In genomic region chr1:30777060-30777905, GRCh38 we compare ENCODE assay signal across 20 cellular contexts. TPM values are rescaled to one million over a fixed set of nuclear protein-coding genes. Genes with fewer than 3 reads are reported as not detected.
DNase-seq lines count a peak whose midpoint lies in the region; ATAC-seq, FAIRE-seq and TF ChIP-seq lines count a peak whose summit lies in the region.
"Had no signal": no experiment of that assay in that cellular context is flagged by ENCODE, and none has a peak within 500 bp of the region (broad histone marks: within the 10 kb centered on the region; RNA-seq: fewer than 3 reads in every experiment).

No MANE protein-coding gene starts in this region.

- H3K27me3 ChIP-seq in BLaER1 treated with 17β-estradiol and CSF1 and Interleukin-3, amounts not matched to agents 10 nM and 100 nM: no peaks in the 10 kb centered on the region
- H3K27me3 ChIP-seq in dorsolateral prefrontal cortex (no peaks in the 10 kb centered on the region), osteoblast (ENCODE audit: insufficient read depth, low read length) (peaks cover 3% of the 10 kb centered on the region)
- H3K27me3 ChIP-seq: SJCRH30 had no signal

- no peak overlapping the region for H3K9ac ChIP-seq in BLaER1 treated with 17β-estradiol and CSF1 and Interleukin-3, amounts not matched to agents 10 nM and 100 nM
- H3K9ac ChIP-seq: KMS-11 had no signal

- H3K79me2 ChIP-seq in osteoblast (ENCODE audit: insufficient read depth, low read length): no peaks in the 10 kb centered on the region

- H3K4me3 ChIP-seq in BLaER1 treated with 17β-estradiol and CSF1 and Interleukin-3, amounts not matched to agents 10 nM and 100 nM: no peak overlapping the region
- no peak overlapping the region for H3K4me3 ChIP-seq in dorsolateral prefrontal cortex
- no peak overlapping the region for H3K4me3 ChIP-seq in osteoblast (ENCODE audit: insufficient read depth, low read length)
- H3K4me3 ChIP-seq: SJCRH30 had no signal

- intact Hi-C loops in dorsolateral prefrontal cortex (cut with DNase I): no loop called here

- H3K27ac ChIP-seq in BLaER1 treated with 17β-estradiol and CSF1 and Interleukin-3, amounts not matched to agents 10 nM and 100 nM: no peak overlapping the region
- peak overlapping the region; percentile 88 for H3K27ac ChIP-seq in angular gyrus (ENCODE audit: low read depth, low read length)
- H3K27ac ChIP-seq in dorsolateral prefrontal cortex: peak overlapping the region in 49 of 59 donors; percentile 7 to 90 (median 71)
- no peak overlapping the region for H3K27ac ChIP-seq in osteoblast (ENCODE audit: low read depth, low read length)
- H3K27ac ChIP-seq: KMS-11 had no signal

- no peaks in the 10 kb centered on the region for H3K36me3 ChIP-seq in BLaER1 treated with 17β-estradiol and CSF1 and Interleukin-3, amounts not matched to agents 10 nM and 100 nM
- no peaks in the 10 kb centered on the region for H3K36me3 ChIP-seq in osteoblast (ENCODE audit: insufficient read depth, low read length)
- H3K36me3 ChIP-seq: SJCRH30 had no signal

- peaks cover 50 to 76% (median 62%) of the 10 kb centered on the region in 10 experiments for H3K4me1 ChIP-seq in BLaER1 treated with 17β-estradiol and CSF1 and Interleukin-3, amounts not matched to agents 10 nM and 100 nM
- peaks cover 12% of the 10 kb centered on the region for H3K4me1 ChIP-seq in osteoblast (ENCODE audit: insufficient read depth, low read length)
- H3K4me1 ChIP-seq: Caco-2 had no signal

- no peaks in the 10 kb centered on the region for H3K9me3 ChIP-seq in BLaER1 treated with 17β-estradiol and CSF1 and Interleukin-3, amounts not matched to agents 10 nM and 100 nM (replicated peaks in 1 of 11)
- no peaks in the 10 kb centered on the region for H3K9me3 ChIP-seq in osteoblast (ENCODE audit: low read depth, low read length)
- H3K9me3 ChIP-seq: Caco-2, SJCRH30 had no signal

- no peak overlapping the region for H2AFZ ChIP-seq in osteoblast (ENCODE audit: low read length)

- peaks cover 0 to 11% (median 0%) of the 10 kb centered on the region in 11 experiments; a peak in 2 of 22 replicates for H4K20me1 ChIP-seq in BLaER1 treated with 17β-estradiol and CSF1 and Interleukin-3, amounts not matched to agents 10 nM and 100 nM
- no peaks in the 10 kb centered on the region for H4K20me1 ChIP-seq in osteoblast (ENCODE audit: insufficient read depth, low read length)

- H3K4me2 ChIP-seq in BLaER1 treated with 17β-estradiol and CSF1 and Interleukin-3, amounts not matched to agents 10 nM and 100 nM: peak overlapping the region in 10 of 11 experiments; percentile 13 to 89 (median 46); a peak in 15 of 22 replicates
- no peak overlapping the region for H3K4me2 ChIP-seq in osteoblast (ENCODE audit: insufficient read depth, low read length)
- H3K4me2 ChIP-seq: KMS-11 had no signal

- FAIRE-seq in frontal cortex (lab: Jason Lieb, UNC): no peak
- FAIRE-seq: GM12891, GM18507, H1 had no signal

- no peak for DNase-seq in dorsolateral prefrontal cortex
- peak; percentile 65 for DNase-seq in osteoblast (ENCODE audit: insufficient read length, low spot score, missing footprints)
- DNase-seq in GM19238 (ENCODE audit: insufficient read length, low spot score): no peak
- no peak for DNase-seq in frontal cortex (ENCODE audit: low spot score in 2 of 2)
- DNase-seq: AML-193; Caco-2; CD4-positive, CD25-positive, alpha-beta regulatory T cell; EL; NCI-H187 treated with DMSO at 0.1 percent for 48 hours; NCI-H226; NCI-H524 treated with DMSO at 0.1 percent for 48 hours; PC-3; SJCRH30 had no signal

- no peak for ATAC-seq in HG03565 (IDR thresholded peaks at IDR 0.05; ENCODE audit: unreplicated experiment)

- TF ChIP-seq CTCF in dorsolateral prefrontal cortex (IDR thresholded peaks at IDR 0.05 in 54 of 56, conservative IDR thresholded peaks at IDR 0.05 in 2 of 56; ENCODE audit: low read depth in 1 of 56, partially characterized antibody in 56 of 56) (no peak), osteoblast (IDR thresholded peaks at IDR 0.05; ENCODE audit: extremely low read depth, low read depth, low read length) (no peak)

RNA-seq across cellular contexts. Expression of gene LAPTM5, which starts 19.7 kb away (rescaled TPM):
- total RNA-seq in dorsolateral prefrontal cortex: 100 to 1,000 TPM in 2 of 120 experiments, 10 to 100 TPM in 116, 1 to 10 TPM in 2; 8.8 to 116 (median 32.9) TPM
- 0.72 and 1.8 TPM in 2 replicates for total RNA-seq in osteoblast
- total RNA-seq in frontal cortex: 3.7 TPM
- total RNA-seq: Caco-2, PC-3 had no signal

RNA-seq across cellular contexts. Expression of gene MATN1, which starts 53.9 kb away (rescaled TPM):
- total RNA-seq in dorsolateral prefrontal cortex (1 to 10 TPM in 16 of 120 experiments, under 1 TPM in 94, not detected in 10; 0.11 to 2.4 (median 0.50) TPM), osteoblast (under 0.01 TPM in 1 of 2 replicates, not detected in the other), frontal cortex (0.41 TPM)
- total RNA-seq: Caco-2, PC-3 had no signal

Comparison
In these comparisons a context has a peak if more than half of its experiments do, and no peak if none do; other contexts are left out.
1. H3K27ac ChIP-seq: peak in angular gyrus (single experiment) and dorsolateral prefrontal cortex (49 of 59); none in BLaER1 treated with 17β-estradiol and CSF1 and Interleukin-3, amounts not matched to agents 10 nM and 100 nM (0 of 11) and osteoblast (single experiment).